26 cellular contexts compared by ENCODE assay signal in the genomic region with DNA sequence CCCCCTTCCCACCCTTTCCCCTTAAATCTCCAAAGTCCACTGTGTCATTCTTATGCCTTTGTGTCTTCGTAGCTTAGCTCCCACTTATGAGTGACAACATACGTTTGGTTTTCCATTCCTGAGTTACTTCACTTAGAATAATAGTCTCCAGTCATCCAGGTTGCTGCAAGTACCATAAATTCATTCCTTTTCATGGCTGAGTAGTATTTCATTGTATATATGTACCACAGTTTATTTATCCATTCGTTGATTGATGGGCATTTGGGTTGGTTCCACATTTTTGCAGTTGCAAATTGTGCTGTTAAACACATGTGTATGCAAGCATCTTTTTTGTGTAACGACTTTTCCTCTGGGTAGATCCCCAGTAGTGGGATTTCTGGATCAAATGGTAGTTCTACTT.
"Had no signal": no experiment of that assay in that cellular context is flagged by ENCODE, and none has a peak within 500 bp of the region (broad histone marks: within the 10 kb centered on the region; RNA-seq: fewer than 3 reads in every experiment).

No MANE protein-coding gene starts in this region.

- H2AFZ ChIP-seq: neural progenitor cell, parathyroid adenoma had no signal

- H3K36me3 ChIP-seq: neural progenitor cell, ovary, right lobe of liver, sigmoid colon, stomach, thoracic aorta, thyroid gland, upper lobe of left lung, vagina had no signal

- H3K79me2 ChIP-seq: parathyroid adenoma had no signal

- FAIRE-seq: small intestine, urothelium cell line had no signal

- H3K4me2 ChIP-seq: neural progenitor cell had no signal

- H3K27me3 ChIP-seq: ovary, right lobe of liver, sigmoid colon, stomach, thyroid gland, tibial nerve, upper lobe of left lung, vagina had no signal

- ATAC-seq: natural killer cell; psoas muscle; right cardiac atrium; right lobe of liver; stimulated activated effector memory CD8-positive, alpha-beta T cell treated with anti-CD3 and anti-CD28 coated beads, Interleukin-12 subunit alpha, Interleukin-12 subunit beta, amount 100 ng/mL, for 72 hours; stimulated activated naive B cell treated with anti-CD40 and anti-IgM and Interleukin-4, amounts not matched to agents 10 μg/mL and 1 μg/mL and 100 μg/mL, for 72 hours had no signal

- H3K27ac ChIP-seq: neural progenitor cell, ovary, parathyroid adenoma, psoas muscle, right lobe of liver, sigmoid colon, stomach, thoracic aorta, thyroid gland, tibial nerve, upper lobe of left lung, vagina had no signal

- DNase-seq: natural killer cell; occipital lobe; ovary; posterior cingulate gyrus; psoas muscle; right cardiac atrium; right lobe of liver; sigmoid colon; small intestine; stimulated activated CD4-positive, alpha-beta T cell treated with anti-CD3 and anti-CD28 coated beads, Interleukin-15, amount 100 ng/mL, for 24 hours; stimulated activated CD4-positive, alpha-beta T cell treated with anti-CD3 and anti-CD28 coated beads, Interleukin-2, amount 100 ng/mL, for 24 hours; stimulated activated CD4-positive, alpha-beta T cell treated with anti-CD3 and anti-CD28 coated beads, Interleukin-2, amount 100 ng/mL, for 48 hours; stimulated activated CD4-positive, alpha-beta T cell treated with anti-CD3 and anti-CD28 coated beads, Interleukin-4, amount 100 ng/mL, for 24 hours; stimulated activated naive B cell treated with anti-CD40 and anti-IgM and Interleukin-4, amounts not matched to agents 10 μg/mL and 1 μg/mL and 100 μg/mL, for 72 hours; stimulated activated naive CD4-positive, alpha-beta T cell treated with Interleukin-2 at 50 U/mL for 16 hours; stomach; thyroid gland; trophoblast cell; upper lobe of left lung had no signal

- H3K4me1 ChIP-seq: neural progenitor cell, parathyroid adenoma, psoas muscle, right lobe of liver, sigmoid colon, stomach, thyroid gland, tibial nerve, upper lobe of left lung, vagina had no signal

- H3K4me3 ChIP-seq: neural progenitor cell, ovary, psoas muscle, right lobe of liver, sigmoid colon, stomach, thoracic aorta, thyroid gland, tibial nerve, upper lobe of left lung, vagina had no signal

- H3K9ac ChIP-seq: neural progenitor cell, parathyroid adenoma had no signal

- H3K9me3 ChIP-seq: ovary, right lobe of liver, thyroid gland had no signal
